Comparison of ENCODE assay signal across 1 cellular context in the genomic region with DNA sequence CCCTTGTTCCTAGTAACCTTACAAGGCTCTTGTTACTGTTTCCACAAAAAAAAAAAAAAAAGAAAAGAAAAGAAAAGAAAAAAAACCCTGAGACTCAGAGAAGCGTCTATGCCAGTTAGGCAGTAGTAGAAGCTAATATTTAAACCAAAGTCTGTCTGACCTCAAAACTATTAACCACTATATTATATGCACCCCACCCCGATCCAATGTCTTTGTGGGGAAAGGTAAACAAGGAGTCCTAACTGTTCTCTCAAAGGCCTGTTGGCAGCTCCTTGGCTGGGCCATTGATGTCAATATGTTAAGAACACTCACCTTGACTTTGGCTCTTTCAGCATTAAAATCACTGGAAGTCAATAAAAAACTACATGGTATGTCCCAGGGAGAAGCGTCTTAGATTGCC.
TF ChIP-seq lines count a peak whose summit lies in the region.

No MANE protein-coding gene starts in this region.

TF ChIP-seq in H1, 55 proteins besides CTCF, POLR2A, EP300 and RAD21 (continued from another document):
- TF ChIP-seq, protein P1, sequence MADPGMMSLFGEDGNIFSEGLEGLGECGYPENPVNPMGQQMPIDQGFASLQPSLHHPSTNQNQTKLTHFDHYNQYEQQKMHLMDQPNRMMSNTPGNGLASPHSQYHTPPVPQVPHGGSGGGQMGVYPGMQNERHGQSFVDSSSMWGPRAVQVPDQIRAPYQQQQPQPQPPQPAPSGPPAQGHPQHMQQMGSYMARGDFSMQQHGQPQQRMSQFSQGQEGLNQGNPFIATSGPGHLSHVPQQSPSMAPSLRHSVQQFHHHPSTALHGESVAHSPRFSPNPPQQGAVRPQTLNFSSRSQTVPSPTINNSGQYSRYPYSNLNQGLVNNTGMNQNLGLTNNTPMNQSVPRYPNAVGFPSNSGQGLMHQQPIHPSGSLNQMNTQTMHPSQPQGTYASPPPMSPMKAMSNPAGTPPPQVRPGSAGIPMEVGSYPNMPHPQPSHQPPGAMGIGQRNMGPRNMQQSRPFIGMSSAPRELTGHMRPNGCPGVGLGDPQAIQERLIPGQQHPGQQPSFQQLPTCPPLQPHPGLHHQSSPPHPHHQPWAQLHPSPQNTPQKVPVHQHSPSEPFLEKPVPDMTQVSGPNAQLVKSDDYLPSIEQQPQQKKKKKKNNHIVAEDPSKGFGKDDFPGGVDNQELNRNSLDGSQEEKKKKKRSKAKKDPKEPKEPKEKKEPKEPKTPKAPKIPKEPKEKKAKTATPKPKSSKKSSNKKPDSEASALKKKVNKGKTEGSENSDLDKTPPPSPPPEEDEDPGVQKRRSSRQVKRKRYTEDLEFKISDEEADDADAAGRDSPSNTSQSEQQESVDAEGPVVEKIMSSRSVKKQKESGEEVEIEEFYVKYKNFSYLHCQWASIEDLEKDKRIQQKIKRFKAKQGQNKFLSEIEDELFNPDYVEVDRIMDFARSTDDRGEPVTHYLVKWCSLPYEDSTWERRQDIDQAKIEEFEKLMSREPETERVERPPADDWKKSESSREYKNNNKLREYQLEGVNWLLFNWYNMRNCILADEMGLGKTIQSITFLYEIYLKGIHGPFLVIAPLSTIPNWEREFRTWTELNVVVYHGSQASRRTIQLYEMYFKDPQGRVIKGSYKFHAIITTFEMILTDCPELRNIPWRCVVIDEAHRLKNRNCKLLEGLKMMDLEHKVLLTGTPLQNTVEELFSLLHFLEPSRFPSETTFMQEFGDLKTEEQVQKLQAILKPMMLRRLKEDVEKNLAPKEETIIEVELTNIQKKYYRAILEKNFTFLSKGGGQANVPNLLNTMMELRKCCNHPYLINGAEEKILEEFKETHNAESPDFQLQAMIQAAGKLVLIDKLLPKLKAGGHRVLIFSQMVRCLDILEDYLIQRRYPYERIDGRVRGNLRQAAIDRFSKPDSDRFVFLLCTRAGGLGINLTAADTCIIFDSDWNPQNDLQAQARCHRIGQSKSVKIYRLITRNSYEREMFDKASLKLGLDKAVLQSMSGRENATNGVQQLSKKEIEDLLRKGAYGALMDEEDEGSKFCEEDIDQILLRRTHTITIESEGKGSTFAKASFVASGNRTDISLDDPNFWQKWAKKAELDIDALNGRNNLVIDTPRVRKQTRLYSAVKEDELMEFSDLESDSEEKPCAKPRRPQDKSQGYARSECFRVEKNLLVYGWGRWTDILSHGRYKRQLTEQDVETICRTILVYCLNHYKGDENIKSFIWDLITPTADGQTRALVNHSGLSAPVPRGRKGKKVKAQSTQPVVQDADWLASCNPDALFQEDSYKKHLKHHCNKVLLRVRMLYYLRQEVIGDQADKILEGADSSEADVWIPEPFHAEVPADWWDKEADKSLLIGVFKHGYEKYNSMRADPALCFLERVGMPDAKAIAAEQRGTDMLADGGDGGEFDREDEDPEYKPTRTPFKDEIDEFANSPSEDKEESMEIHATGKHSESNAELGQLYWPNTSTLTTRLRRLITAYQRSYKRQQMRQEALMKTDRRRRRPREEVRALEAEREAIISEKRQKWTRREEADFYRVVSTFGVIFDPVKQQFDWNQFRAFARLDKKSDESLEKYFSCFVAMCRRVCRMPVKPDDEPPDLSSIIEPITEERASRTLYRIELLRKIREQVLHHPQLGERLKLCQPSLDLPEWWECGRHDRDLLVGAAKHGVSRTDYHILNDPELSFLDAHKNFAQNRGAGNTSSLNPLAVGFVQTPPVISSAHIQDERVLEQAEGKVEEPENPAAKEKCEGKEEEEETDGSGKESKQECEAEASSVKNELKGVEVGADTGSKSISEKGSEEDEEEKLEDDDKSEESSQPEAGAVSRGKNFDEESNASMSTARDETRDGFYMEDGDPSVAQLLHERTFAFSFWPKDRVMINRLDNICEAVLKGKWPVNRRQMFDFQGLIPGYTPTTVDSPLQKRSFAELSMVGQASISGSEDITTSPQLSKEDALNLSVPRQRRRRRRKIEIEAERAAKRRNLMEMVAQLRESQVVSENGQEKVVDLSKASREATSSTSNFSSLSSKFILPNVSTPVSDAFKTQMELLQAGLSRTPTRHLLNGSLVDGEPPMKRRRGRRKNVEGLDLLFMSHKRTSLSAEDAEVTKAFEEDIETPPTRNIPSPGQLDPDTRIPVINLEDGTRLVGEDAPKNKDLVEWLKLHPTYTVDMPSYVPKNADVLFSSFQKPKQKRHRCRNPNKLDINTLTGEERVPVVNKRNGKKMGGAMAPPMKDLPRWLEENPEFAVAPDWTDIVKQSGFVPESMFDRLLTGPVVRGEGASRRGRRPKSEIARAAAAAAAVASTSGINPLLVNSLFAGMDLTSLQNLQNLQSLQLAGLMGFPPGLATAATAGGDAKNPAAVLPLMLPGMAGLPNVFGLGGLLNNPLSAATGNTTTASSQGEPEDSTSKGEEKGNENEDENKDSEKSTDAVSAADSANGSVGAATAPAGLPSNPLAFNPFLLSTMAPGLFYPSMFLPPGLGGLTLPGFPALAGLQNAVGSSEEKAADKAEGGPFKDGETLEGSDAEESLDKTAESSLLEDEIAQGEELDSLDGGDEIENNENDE (IDR thresholded peaks at IDR 0.05; ENCODE audit: insufficient replicate concordance, low read length) = no peak
- TF ChIP-seq BRCA1 (IDR thresholded peaks at IDR 0.05; ENCODE audit: low read depth, low read length) = no peak
- TF ChIP-seq JUND (IDR thresholded peaks at IDR 0.05; ENCODE audit: low read length) = no peak
- TF ChIP-seq MAFK (IDR thresholded peaks at IDR 0.05; ENCODE audit: low read depth, low read length) = no peak
- no peak for TF ChIP-seq SAP30 (IDR thresholded peaks at IDR 0.05; ENCODE audit: insufficient read depth, insufficient replicate concordance, low read length)
- no peak for TF ChIP-seq POU5F1 (IDR thresholded peaks at IDR 0.05; ENCODE audit: low read depth, low read length)
- no peak for TF ChIP-seq SUZ12 (IDR thresholded peaks at IDR 0.05; ENCODE audit: low read length)
- TF ChIP-seq, protein P2, sequence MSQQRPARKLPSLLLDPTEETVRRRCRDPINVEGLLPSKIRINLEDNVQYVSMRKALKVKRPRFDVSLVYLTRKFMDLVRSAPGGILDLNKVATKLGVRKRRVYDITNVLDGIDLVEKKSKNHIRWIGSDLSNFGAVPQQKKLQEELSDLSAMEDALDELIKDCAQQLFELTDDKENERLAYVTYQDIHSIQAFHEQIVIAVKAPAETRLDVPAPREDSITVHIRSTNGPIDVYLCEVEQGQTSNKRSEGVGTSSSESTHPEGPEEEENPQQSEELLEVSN (IDR thresholded peaks at IDR 0.05) = no peak
- no peak for TF ChIP-seq KDM5A (IDR thresholded peaks at IDR 0.05; ENCODE audit: low read length)
- TF ChIP-seq EGR1 (IDR thresholded peaks at IDR 0.05; ENCODE audit: borderline replicate concordance, low read depth, low read length) = no peak
- TF ChIP-seq ZNF274 (IDR thresholded peaks at IDR 0.05; ENCODE audit: borderline replicate concordance, extremely low read depth, low read length) = no peak
- TF ChIP-seq KDM1A (IDR thresholded peaks at IDR 0.05; ENCODE audit: borderline replicate concordance, low read length) = no peak
- TF ChIP-seq NRF1 (IDR thresholded peaks at IDR 0.05; ENCODE audit: low read depth, low read length) = no peak
- no peak for TF ChIP-seq BACH1 (IDR thresholded peaks at IDR 0.05; ENCODE audit: low read length)
- TF ChIP-seq, protein P3, sequence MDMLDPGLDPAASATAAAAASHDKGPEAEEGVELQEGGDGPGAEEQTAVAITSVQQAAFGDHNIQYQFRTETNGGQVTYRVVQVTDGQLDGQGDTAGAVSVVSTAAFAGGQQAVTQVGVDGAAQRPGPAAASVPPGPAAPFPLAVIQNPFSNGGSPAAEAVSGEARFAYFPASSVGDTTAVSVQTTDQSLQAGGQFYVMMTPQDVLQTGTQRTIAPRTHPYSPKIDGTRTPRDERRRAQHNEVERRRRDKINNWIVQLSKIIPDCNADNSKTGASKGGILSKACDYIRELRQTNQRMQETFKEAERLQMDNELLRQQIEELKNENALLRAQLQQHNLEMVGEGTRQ (IDR thresholded peaks at IDR 0.05; ENCODE audit: low read length) = no peak
TF ChIP-seq in H1: peak in this region for 0.
